20 cellular contexts compared by ENCODE assay signal in genomic region chr11:16969010-16970004, GRCh38. TPM values are rescaled to one million over a fixed set of nuclear protein-coding genes. Genes with fewer than 3 reads are reported as not detected.
A peak's percentile ranks its signal among the peaks of the same experiment; 100 is the strongest.
DNase-seq lines count a peak whose midpoint lies in the region; ATAC-seq and TF ChIP-seq lines count a peak whose summit lies in the region.
"Had no signal": no experiment of that assay in that cellular context is flagged by ENCODE, and none has a peak within 500 bp of the region (broad histone marks: within the 10 kb centered on the region; RNA-seq: fewer than 3 reads in every experiment).

No MANE protein-coding gene starts in this region.

- H2AFZ ChIP-seq in mammary epithelial cell (ENCODE audit: low read depth, low read length) (no peak overlapping the region), H9 (ENCODE audit: low read length) (no peak overlapping the region)

- no peak overlapping the region for H2BK120ac ChIP-seq in H9 (ENCODE audit: low read depth, low read length, poor library complexity, severe bottlenecking)

- in situ Hi-C loops in mammary epithelial cell (cut with MboI; ENCODE audit: low sequenced_read_pairs in 2 of 2), result no loop called here

- no peaks in the 10 kb centered on the region for H3K79me2 ChIP-seq in mammary epithelial cell (ENCODE audit: insufficient read depth, low read length)
- H3K79me2 ChIP-seq in H9 (ENCODE audit: insufficient read depth, low read length), result no peaks in the 10 kb centered on the region; the same call in 1 of the 2 replicates

- no peak overlapping the region for H3K23ac ChIP-seq in H9 (ENCODE audit: insufficient read length, low read depth, low read length)

- H3K14ac ChIP-seq in H9 (ENCODE audit: insufficient read depth, low read length), result no peak overlapping the region

- WGBS in mammary epithelial cell (ENCODE audit: low coverage, missing lambda C conversion rate), result 95% methylated on average over 4 of the region's 5 CpGs
- WGBS in H9 (ENCODE audit: extremely low coverage, insufficient read length, low lambda C conversion rate), result no CpG with 5 or more reads among the region's 5 CpGs

- H3K4me3 Mint-ChIP-seq in MCF 10A (ENCODE audit: unreplicated experiment), result no peak overlapping the region
- H3K4me3 Mint-ChIP-seq in activated naive CD8-positive, alpha-beta T cell treated with anti-CD3 and anti-CD28 coated beads for 36 hours, result peak overlapping the region; percentile 4
- H3K4me3 Mint-ChIP-seq in type B pancreatic cell, result no peak overlapping the region
- no peak overlapping the region for H3K4me3 Mint-ChIP-seq in progenitor cell of endocrine pancreas (ENCODE audit: low read depth)
- H3K4me3 Mint-ChIP-seq in chondrocyte (ENCODE audit: unreplicated experiment), result no peak overlapping the region
- no peak overlapping the region for H3K4me3 Mint-ChIP-seq in H9
- H3K4me3 Mint-ChIP-seq: natural killer cell treated with Interleukin-12 subunit alpha and Interleukin-12 subunit beta and Interleukin-15 and Interleukin-18, amount 100 ng/mL, for 72 hours had no signal

- POLR2A ChIA-PET in MCF 10A (lab: Yijun Ruan, JAX), result no interaction called here

- H3K23me2 ChIP-seq in H9 (ENCODE audit: insufficient read length, low read depth, low read length, poor library complexity, severe bottlenecking), result no peaks in the 10 kb centered on the region

- H3K4me2 ChIP-seq in mammary epithelial cell (ENCODE audit: insufficient read depth, low read depth, low read length) (no peak overlapping the region), H9 (ENCODE audit: insufficient read depth, insufficient read length, low read length) (no peak overlapping the region)

- H3T11ph ChIP-seq in H9 (ENCODE audit: low read length), result no peak overlapping the region

- H2BK5ac ChIP-seq in H9 (ENCODE audit: insufficient read length, low read length), result no peak overlapping the region

- peak; percentile 14 for ATAC-seq in left lung
- ATAC-seq: left ventricle myocardium superior had no signal

- no peak overlapping the region for H3K9ac ChIP-seq in mammary epithelial cell (ENCODE audit: insufficient read depth, low read length)
- H3K9ac ChIP-seq in H9 (ENCODE audit: extremely low read depth, insufficient read length, low read length), result no peak overlapping the region

- intact Hi-C loops in MCF 10A (cut with micrococcal nuclease), result no loop called here
- intact Hi-C loops in mammary epithelial cell (cut with micrococcal nuclease), result no loop called here
- intact Hi-C loops in left lung (cut with DNase I), result no loop called here

- H3K4me1 Mint-ChIP-seq in MCF 10A (ENCODE audit: insufficient read depth, unreplicated experiment) (peaks cover 6% of the 10 kb centered on the region), type B pancreatic cell (ENCODE audit: unreplicated experiment) (peaks cover 32% of the 10 kb centered on the region), progenitor cell of endocrine pancreas (ENCODE audit: low read depth) (peaks cover 29% of the 10 kb centered on the region), chondrocyte (ENCODE audit: low read depth) (no peaks in the 10 kb centered on the region), H9 (peaks cover 2 to 6% of the 10 kb centered on the region in 2 experiments; a peak in 3 of 4 replicates)
- H3K4me1 Mint-ChIP-seq in activated naive CD8-positive, alpha-beta T cell treated with anti-CD3 and anti-CD28 coated beads for 36 hours, result peaks cover 18% of the 10 kb centered on the region

- no peaks in the 10 kb centered on the region for H3K79me1 ChIP-seq in H9 (ENCODE audit: insufficient read depth, low read depth, low read length, poor library complexity, severe bottlenecking)

- CTCF ChIA-PET in MCF 10A (lab: Yijun Ruan, JAX) (interaction anchor here (0.6 to 1.4 kb wide), 3 partner anchors 17 to 109 kb away, joined by 3 to 10 read pairs (median 6); no protein-coding TSS in a partner anchor), mammary epithelial cell (lab: Charles Lee; ENCODE audit: low non-redundant PET) (no interaction called here)

- no peaks in the 10 kb centered on the region for H3K36me3 Mint-ChIP-seq in MCF 10A (ENCODE audit: insufficient read depth, unreplicated experiment)
- H3K36me3 Mint-ChIP-seq in activated naive CD8-positive, alpha-beta T cell treated with anti-CD3 and anti-CD28 coated beads for 36 hours, result no peaks in the 10 kb centered on the region
- H3K36me3 Mint-ChIP-seq in type B pancreatic cell, result no peaks in the 10 kb centered on the region
- peaks cover 3% of the 10 kb centered on the region for H3K36me3 Mint-ChIP-seq in progenitor cell of endocrine pancreas (ENCODE audit: insufficient read depth)
- no peaks in the 10 kb centered on the region for H3K36me3 Mint-ChIP-seq in chondrocyte (ENCODE audit: low read depth)
- H3K36me3 Mint-ChIP-seq in H9 (ENCODE audit: insufficient read depth in 1 of 3, low read depth in 3 of 3), result no peaks in the 10 kb centered on the region; a peak in 1 of 7 replicates
- H3K36me3 Mint-ChIP-seq: natural killer cell treated with Interleukin-12 subunit alpha and Interleukin-12 subunit beta and Interleukin-15 and Interleukin-18, amount 100 ng/mL, for 72 hours had no signal

- no peak overlapping the region for H2BK15ac ChIP-seq in H9 (ENCODE audit: low read depth, low read length)

- H3K27ac ChIP-seq in mammary epithelial cell (ENCODE audit: insufficient read depth, low read depth, low read length) (no peak overlapping the region), left lung (no peak overlapping the region), H9 (ENCODE audit: insufficient read length, low read depth, low read length) (no peak overlapping the region)
- H3K27ac ChIP-seq: suprapubic skin had no signal

- H3K9me3 ChIP-seq in mammary epithelial cell (replicated peaks; ENCODE audit: insufficient read depth, low read length) (no peaks in the 10 kb centered on the region), left lung (no peaks in the 10 kb centered on the region), H9 (ENCODE audit: control insufficient read depth, low read depth, low read length) (no peaks in the 10 kb centered on the region)
- H3K9me3 ChIP-seq: HAP-1, suprapubic skin had no signal

- no peaks in the 10 kb centered on the region for H3K27me3 Mint-ChIP-seq in MCF 10A (ENCODE audit: insufficient read depth, unreplicated experiment)
- H3K27me3 Mint-ChIP-seq in activated naive CD8-positive, alpha-beta T cell treated with anti-CD3 and anti-CD28 coated beads for 36 hours, result no peaks in the 10 kb centered on the region
- no peaks in the 10 kb centered on the region for H3K27me3 Mint-ChIP-seq in type B pancreatic cell
- H3K27me3 Mint-ChIP-seq in progenitor cell of endocrine pancreas, result no peaks in the 10 kb centered on the region
- no peaks in the 10 kb centered on the region for H3K27me3 Mint-ChIP-seq in chondrocyte (ENCODE audit: low read depth)
- no peaks in the 10 kb centered on the region for H3K27me3 Mint-ChIP-seq in H9 (ENCODE audit: low read depth)
- H3K27me3 Mint-ChIP-seq: natural killer cell treated with Interleukin-12 subunit alpha and Interleukin-12 subunit beta and Interleukin-15 and Interleukin-18, amount 100 ng/mL, for 72 hours had no signal

- H3K36me3 ChIP-seq in mammary epithelial cell (ENCODE audit: insufficient read depth, low read length) (no peaks in the 10 kb centered on the region), left lung (no peaks in the 10 kb centered on the region)
- H3K36me3 ChIP-seq: HAP-1, suprapubic skin had no signal

- no peak overlapping the region for H3K18ac ChIP-seq in H9 (ENCODE audit: insufficient read length, low read depth, low read length)

- no peak overlapping the region for H3K56ac ChIP-seq in H9 (ENCODE audit: insufficient read length, low read depth, low read length)

- peak; percentile 31 for DNase-seq in MCF 10A (ENCODE audit: unreplicated experiment)
- no peak for DNase-seq in mammary epithelial cell
- peak; percentile 33 for DNase-seq in activated naive CD8-positive, alpha-beta T cell treated with anti-CD3 and anti-CD28 coated beads for 36 hours
- no peak for DNase-seq in left lung
- no peak for DNase-seq in type B pancreatic cell (ENCODE audit: extremely low spot score, unreplicated experiment)
- DNase-seq in progenitor cell of endocrine pancreas (ENCODE audit: low spot score, unreplicated experiment), result no peak
- no peak for DNase-seq in chondrocyte (ENCODE audit: low spot score)
- no peak for DNase-seq in H9
- DNase-seq: activated CD8-positive, alpha-beta memory T cell treated with anti-CD3 and anti-CD28 coated beads, Interleukin-2, amount 50 U/mL, for 48 hours; activated naive CD4-positive, alpha-beta T cell treated with anti-CD3 and anti-CD28 coated beads, Interleukin-2, amount 50 U/mL, for 16 hours; COR-L47; GF-D8; IMR-90; left ventricle myocardium superior; NCI-H1092; NCI-H748 treated with DMSO at 0.1 percent for 48 hours had no signal

- no peak overlapping the region for H2AK5ac ChIP-seq in H9 (ENCODE audit: insufficient read length, low read length)

- no peaks in the 10 kb centered on the region for H4K20me1 ChIP-seq in mammary epithelial cell (ENCODE audit: insufficient read depth, low read length)
- H4K20me1 ChIP-seq in H9 (ENCODE audit: control insufficient read depth, insufficient read depth, insufficient read length), result no peaks in the 10 kb centered on the region

- no peak overlapping the region for H2BK20ac ChIP-seq in H9 (ENCODE audit: low read depth, low read length, poor library complexity, severe bottlenecking)

- no peak overlapping the region for H4K91ac ChIP-seq in H9 (ENCODE audit: insufficient read length, low read depth, low read length)

- no peak overlapping the region for H4K8ac ChIP-seq in H9 (replicated peaks; ENCODE audit: insufficient read length, low read depth, low read length)

- dilution Hi-C loops in mammary epithelial cell (cut with HindIII; ENCODE audit: low sequenced_read_pairs), result no loop called here

- H3K27ac Mint-ChIP-seq in MCF 10A (ENCODE audit: low read depth, unreplicated experiment) (no peak overlapping the region), type B pancreatic cell (peak overlapping the region; percentile 81), progenitor cell of endocrine pancreas (no peak overlapping the region), chondrocyte (ENCODE audit: unreplicated experiment) (no peak overlapping the region), H9 (no peak overlapping the region)
- peak overlapping the region; percentile 54 for H3K27ac Mint-ChIP-seq in activated naive CD8-positive, alpha-beta T cell treated with anti-CD3 and anti-CD28 coated beads for 36 hours
- H3K27ac Mint-ChIP-seq: natural killer cell treated with Interleukin-12 subunit alpha and Interleukin-12 subunit beta and Interleukin-15 and Interleukin-18, amount 100 ng/mL, for 72 hours had no signal

- no peaks in the 10 kb centered on the region for H3K27me3 ChIP-seq in mammary epithelial cell (ENCODE audit: insufficient read depth, low read length)
- no peaks in the 10 kb centered on the region for H3K27me3 ChIP-seq in left lung
- H3K27me3 ChIP-seq in H9 (ENCODE audit: insufficient read depth, low read length), result no peaks in the 10 kb centered on the region
- H3K27me3 ChIP-seq: suprapubic skin had no signal

- BruUV-seq in MCF 10A (replicated peaks; lab: Mats Ljungman, UMichigan) (no TSS peak), mammary epithelial cell (replicated peaks; lab: Mats Ljungman, UMichigan) (no TSS peak)

- TF ChIP-seq CTCF in MCF 10A (IDR thresholded peaks at IDR 0.05; ENCODE audit: unreplicated experiment) (no peak), mammary epithelial cell (conservative IDR thresholded peaks at IDR 0.05 in 1 of 2, IDR thresholded peaks at IDR 0.05 in 1 of 2; ENCODE audit: extremely low read depth in 1 of 2, insufficient read depth in 1 of 2, low read depth in 1 of 2, low read length in 2 of 2) (no peak), left lung (IDR thresholded peaks at IDR 0.05) (no peak), type B pancreatic cell (conservative IDR thresholded peaks at IDR 0.05) (no peak), progenitor cell of endocrine pancreas (IDR thresholded peaks at IDR 0.05; ENCODE audit: unreplicated experiment) (no peak), chondrocyte (IDR thresholded peaks at IDR 0.05) (no peak), H9 (conservative IDR thresholded peaks at IDR 0.05) (no peak)

- no peak overlapping the region for H2BK12ac ChIP-seq in H9 (ENCODE audit: insufficient read length, low read depth, low read length)

- no peaks in the 10 kb centered on the region for H3K9me3 Mint-ChIP-seq in MCF 10A (ENCODE audit: unreplicated experiment)
- no peaks in the 10 kb centered on the region for H3K9me3 Mint-ChIP-seq in activated naive CD8-positive, alpha-beta T cell treated with anti-CD3 and anti-CD28 coated beads for 36 hours
- no peaks in the 10 kb centered on the region for H3K9me3 Mint-ChIP-seq in type B pancreatic cell
- no peaks in the 10 kb centered on the region for H3K9me3 Mint-ChIP-seq in progenitor cell of endocrine pancreas (ENCODE audit: low read depth)
- no peaks in the 10 kb centered on the region for H3K9me3 Mint-ChIP-seq in chondrocyte (ENCODE audit: low read depth)
- H3K9me3 Mint-ChIP-seq in H9, result no peaks in the 10 kb centered on the region; a peak in 1 of 5 replicates
- H3K9me3 Mint-ChIP-seq: natural killer cell treated with Interleukin-12 subunit alpha and Interleukin-12 subunit beta and Interleukin-15 and Interleukin-18, amount 100 ng/mL, for 72 hours had no signal

- no peak overlapping the region for H3K4ac ChIP-seq in H9 (ENCODE audit: low read depth, low read length)

- H3K4me1 ChIP-seq in mammary epithelial cell (ENCODE audit: insufficient read depth, low read length), result no peaks in the 10 kb centered on the region
- H3K4me1 ChIP-seq in left lung, result no peaks in the 10 kb centered on the region
- no peaks in the 10 kb centered on the region for H3K4me1 ChIP-seq in H9 (ENCODE audit: insufficient read depth, low read length)
- H3K4me1 ChIP-seq: HAP-1, suprapubic skin had no signal

- no peak overlapping the region for H4K5ac ChIP-seq in H9 (ENCODE audit: insufficient read length, low read depth, low read length)

- H3K4me3 ChIP-seq in mammary epithelial cell (replicated peaks in 1 of 3; ENCODE audit: insufficient read depth in 1 of 3, low read depth in 2 of 3, low read length in 3 of 3) (no peak overlapping the region), left lung (no peak overlapping the region)
- H3K4me3 ChIP-seq: HAP-1, suprapubic skin had no signal

RNA-seq across cellular contexts. Expression of gene PLEKHA7, which starts 44.9 kb away (rescaled TPM):
- 1.7 and 2.8 TPM in 2 replicates for total RNA-seq in MCF 10A (2022)
- total RNA-seq in mammary epithelial cell, result 1 to 10 TPM; 5.8 to 5.9 TPM
- 4.5 TPM for polyA plus RNA-seq in mammary epithelial cell
- 7.5 TPM for polyA minus RNA-seq in mammary epithelial cell
- 1 to 10 TPM; 5.1 to 5.6 TPM for total RNA-seq in activated naive CD8-positive, alpha-beta T cell treated with anti-CD3 and anti-CD28 coated beads for 36 hours
- total RNA-seq in left lung, result 10 to 100 TPM; 28.6 to 29.0 TPM
- total RNA-seq in type B pancreatic cell (ENCODE audit: low replicate concordance), result 64.7 and 177 TPM in 2 replicates
- total RNA-seq in progenitor cell of endocrine pancreas, result 77.1 and 78.7 TPM in 2 replicates
- total RNA-seq in chondrocyte, result 0.92 to 6.1 TPM (median 1.8 TPM) in 3 replicates
- 17.5 and 21.0 TPM in 2 replicates for total RNA-seq in H9 (2021)
- total RNA-seq: IMR-90, RPMI7951 had no signal

Comparison
In these comparisons a context has a peak if more than half of its experiments do, and no peak if none do; other contexts are left out.
1. DNase-seq: peak in MCF 10A (single experiment) and activated naive CD8-positive, alpha-beta T cell treated with anti-CD3 and anti-CD28 coated beads for 36 hours (single experiment); none in mammary epithelial cell (single experiment), left lung (0 of 2), type B pancreatic cell (single experiment), progenitor cell of endocrine pancreas (single experiment), chondrocyte (single experiment) and H9 (single experiment).
2. H3K27ac Mint-ChIP-seq: peak in activated naive CD8-positive, alpha-beta T cell treated with anti-CD3 and anti-CD28 coated beads for 36 hours (single experiment) and type B pancreatic cell (single experiment); none in MCF 10A (single experiment), progenitor cell of endocrine pancreas (single experiment), chondrocyte (single experiment) and H9 (0 of 3).